1 cellular context compared by ENCODE assay signal in the genomic region with DNA sequence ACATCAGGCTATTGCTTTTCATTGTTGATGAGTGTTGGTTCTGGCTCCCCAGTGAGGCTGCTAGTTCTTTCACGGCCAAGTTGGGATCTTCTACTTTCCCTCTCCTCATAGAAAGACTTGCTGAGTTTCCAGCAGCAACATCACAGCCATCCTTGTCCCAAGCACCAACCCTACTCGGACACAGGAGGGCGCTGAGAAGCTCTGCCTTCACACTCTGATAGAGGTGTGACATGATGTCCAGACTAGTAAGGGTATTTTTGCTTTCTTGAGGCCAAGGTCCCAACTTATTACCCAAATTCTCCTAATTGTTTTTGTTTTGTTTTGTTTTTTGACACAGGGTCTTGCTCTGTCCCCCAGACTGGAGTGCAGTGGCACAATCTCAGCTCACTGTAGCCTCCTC.
A peak's percentile ranks its signal among the peaks of the same experiment; 100 is the strongest.
TF ChIP-seq lines count a peak whose summit lies in the region.

No MANE protein-coding gene starts in this region.

TF ChIP-seq in HepG2, 621 proteins besides CTCF, POLR2A, EP300 and RAD21 (continued from another document):
- TF ChIP-seq, protein P1, sequence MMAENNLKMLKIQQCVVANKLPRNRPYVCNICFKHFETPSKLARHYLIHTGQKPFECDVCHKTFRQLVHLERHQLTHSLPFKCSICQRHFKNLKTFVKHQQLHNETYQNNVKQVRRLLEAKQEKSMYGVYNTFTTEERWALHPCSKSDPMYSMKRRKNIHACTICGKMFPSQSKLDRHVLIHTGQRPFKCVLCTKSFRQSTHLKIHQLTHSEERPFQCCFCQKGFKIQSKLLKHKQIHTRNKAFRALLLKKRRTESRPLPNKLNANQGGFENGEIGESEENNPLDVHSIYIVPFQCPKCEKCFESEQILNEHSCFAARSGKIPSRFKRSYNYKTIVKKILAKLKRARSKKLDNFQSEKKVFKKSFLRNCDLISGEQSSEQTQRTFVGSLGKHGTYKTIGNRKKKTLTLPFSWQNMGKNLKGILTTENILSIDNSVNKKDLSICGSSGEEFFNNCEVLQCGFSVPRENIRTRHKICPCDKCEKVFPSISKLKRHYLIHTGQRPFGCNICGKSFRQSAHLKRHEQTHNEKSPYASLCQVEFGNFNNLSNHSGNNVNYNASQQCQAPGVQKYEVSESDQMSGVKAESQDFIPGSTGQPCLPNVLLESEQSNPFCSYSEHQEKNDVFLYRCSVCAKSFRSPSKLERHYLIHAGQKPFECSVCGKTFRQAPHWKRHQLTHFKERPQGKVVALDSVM (CRISPR knock-in tag; IDR thresholded peaks at IDR 0.05) = peak; percentile 58; the same call in 1 of the 2 replicates
- TF ChIP-seq ZNF7 (CRISPR knock-in tag; IDR thresholded peaks at IDR 0.05) (no peak), ZNF143 (CRISPR knock-in tag; IDR thresholded peaks at IDR 0.05) (no peak), ZNF543 (CRISPR knock-in tag; IDR thresholded peaks at IDR 0.05) (no peak), TOPORS (CRISPR knock-in tag; IDR thresholded peaks at IDR 0.05) (no peak), XBP1 (CRISPR knock-in tag; IDR thresholded peaks at IDR 0.05) (no peak), DPF2 (CRISPR knock-in tag; IDR thresholded peaks at IDR 0.05; ENCODE audit: borderline replicate concordance, low read depth) (no peak), REPIN1 (CRISPR knock-in tag; IDR thresholded peaks at IDR 0.05; ENCODE audit: borderline replicate concordance, low read depth) (no peak), CREM (IDR thresholded peaks at IDR 0.05) (no peak), CREM (CRISPR knock-in tag; IDR thresholded peaks at IDR 0.05) (no peak), PHF5A (CRISPR knock-in tag; IDR thresholded peaks at IDR 0.05; ENCODE audit: low read depth, unreplicated experiment) (no peak)
